ENCODE assay signal across 18 cellular contexts in genomic region chr2:44572196-44572900, GRCh38.
DNase-seq lines count a peak whose midpoint lies in the region; ATAC-seq, FAIRE-seq and TF ChIP-seq lines count a peak whose summit lies in the region.
"Had no signal": no experiment of that assay in that cellular context is flagged by ENCODE, and none has a peak within 500 bp of the region (broad histone marks: within the 10 kb centered on the region; RNA-seq: fewer than 3 reads in every experiment).

No MANE protein-coding gene starts in this region.

- no peaks in the 10 kb centered on the region for H3K36me3 Mint-ChIP-seq in astrocyte (ENCODE audit: low read depth, unreplicated experiment)
- H3K36me3 Mint-ChIP-seq: IgD-negative memory B cell had no signal

- FAIRE-seq in astrocyte (lab: Jason Lieb, UNC), result no peak

- no peak overlapping the region for H2AFZ ChIP-seq in astrocyte (ENCODE audit: low read depth, low read length)

- 80 to 90% (median 83%) methylated on average over 8 of the region's 8 CpGs for WGBS in psoas muscle, 3 donors

- H3K27me3 Mint-ChIP-seq in astrocyte (ENCODE audit: low read depth, unreplicated experiment), result no peaks in the 10 kb centered on the region
- H3K27me3 Mint-ChIP-seq: IgD-negative memory B cell had no signal

- no peaks in the 10 kb centered on the region for H3K4me1 Mint-ChIP-seq in astrocyte (ENCODE audit: low read depth, unreplicated experiment)

- H4K20me1 ChIP-seq in astrocyte (ENCODE audit: insufficient read depth, low read length), result no peaks in the 10 kb centered on the region
- H4K20me1 ChIP-seq: BLaER1 treated with 17β-estradiol and CSF1 and Interleukin-3, amounts not matched to agents 10 nM and 100 nM had no signal

- no peak overlapping the region for H3K4me3 Mint-ChIP-seq in astrocyte (ENCODE audit: unreplicated experiment)
- H3K4me3 Mint-ChIP-seq: IgD-negative memory B cell had no signal

- H3K27me3 ChIP-seq in astrocyte (ENCODE audit: insufficient read depth, low read length) (no peaks in the 10 kb centered on the region), psoas muscle (ENCODE audit: insufficient read depth in 3 of 3, low read length in 2 of 3) (no peaks in the 10 kb centered on the region)
- H3K27me3 ChIP-seq: BLaER1 treated with 17β-estradiol and CSF1 and Interleukin-3, amounts not matched to agents 10 nM and 100 nM; ovary had no signal

- no peaks in the 10 kb centered on the region for H3K36me3 ChIP-seq in astrocyte (ENCODE audit: insufficient read depth, low read length)
- no peaks in the 10 kb centered on the region for H3K36me3 ChIP-seq in psoas muscle (ENCODE audit: insufficient read depth in 1 of 2, low read depth in 1 of 2)
- H3K36me3 ChIP-seq: BLaER1 treated with 17β-estradiol and CSF1 and Interleukin-3, amounts not matched to agents 10 nM and 100 nM; ovary; thoracic aorta had no signal

- H3K27ac ChIP-seq in astrocyte (ENCODE audit: low read depth, low read length), result no peak overlapping the region
- H3K27ac ChIP-seq in psoas muscle, result no peak overlapping the region
- H3K27ac ChIP-seq: BLaER1 treated with 17β-estradiol and CSF1 and Interleukin-3, amounts not matched to agents 10 nM and 100 nM; ovary; thoracic aorta; VCaP had no signal

- H3K4me3 ChIP-seq in astrocyte (ENCODE audit: insufficient read depth, low read depth, low read length) (no peak overlapping the region), psoas muscle (no peak overlapping the region)
- H3K4me3 ChIP-seq: BLaER1 treated with 17β-estradiol and CSF1 and Interleukin-3, amounts not matched to agents 10 nM and 100 nM; mucosa of descending colon; ovary; thoracic aorta had no signal

- TF ChIP-seq CTCF in astrocyte (IDR thresholded peaks at IDR 0.05; ENCODE audit: insufficient read depth, low read depth, low read length), result no peak
- no peak for TF ChIP-seq CTCF in psoas muscle (IDR thresholded peaks at IDR 0.05)

- H3K27ac Mint-ChIP-seq in astrocyte (ENCODE audit: unreplicated experiment), result no peak overlapping the region
- H3K27ac Mint-ChIP-seq: IgD-negative memory B cell had no signal

- H3K9me3 ChIP-seq in astrocyte (ENCODE audit: insufficient read depth, low read depth, low read length) (no peaks in the 10 kb centered on the region), psoas muscle (no peaks in the 10 kb centered on the region)
- H3K9me3 ChIP-seq: BLaER1 treated with 17β-estradiol and CSF1 and Interleukin-3, amounts not matched to agents 10 nM and 100 nM; mucosa of descending colon; ovary; thoracic aorta had no signal

- no peak overlapping the region for H3K9ac ChIP-seq in astrocyte (ENCODE audit: low read length)
- H3K9ac ChIP-seq: BLaER1 treated with 17β-estradiol and CSF1 and Interleukin-3, amounts not matched to agents 10 nM and 100 nM had no signal

- H3K79me2 ChIP-seq in astrocyte (ENCODE audit: insufficient read depth, low read length), result no peaks in the 10 kb centered on the region

- no peaks in the 10 kb centered on the region for H3K9me3 Mint-ChIP-seq in astrocyte (ENCODE audit: unreplicated experiment)
- H3K9me3 Mint-ChIP-seq: IgD-negative memory B cell had no signal

- intact Hi-C loops in psoas muscle (cut with DNase I), result no loop called here

- H3K4me2 ChIP-seq in astrocyte (ENCODE audit: low read length), result no peak overlapping the region
- H3K4me2 ChIP-seq: BLaER1 treated with 17β-estradiol and CSF1 and Interleukin-3, amounts not matched to agents 10 nM and 100 nM had no signal

- peak; percentile 64 for ATAC-seq in GM19351 (IDR thresholded peaks at IDR 0.05; ENCODE audit: unreplicated experiment)
- peak; percentile 75 to 78 (median 75) for ATAC-seq in psoas muscle
- ATAC-seq: mucosa of descending colon had no signal

- DNase-seq in HPDE6-E6E7 (ENCODE audit: extremely low spot score), result peak; percentile 34
- peak; percentile 66 for DNase-seq in astrocyte (ENCODE audit: low read depth)
- no peak for DNase-seq in psoas muscle
- DNase-seq in stimulated activated CD8-positive, alpha-beta memory T cell treated with anti-CD3 and anti-CD28 coated beads, Interleukin-4, amount 100 ng/mL, for 48 hours, result no peak
- DNase-seq in NCI-H128 (lab: John Stamatoyannopoulos, UW; ENCODE audit: unreplicated experiment), result no peak
- no peak for DNase-seq in Ammon's horn (ENCODE audit: low spot score)
- DNase-seq: activated naive CD4-positive, alpha-beta T cell; central memory CD4-positive, alpha-beta T cell; head of caudate nucleus; mucosa of descending colon; NCI-H1105 treated with DMSO at 0.1 percent for 48 hours; NCI-H345; ovary had no signal

- H3K4me1 ChIP-seq in astrocyte (ENCODE audit: insufficient read depth, low read length), result peaks cover 5% of the 10 kb centered on the region
- H3K4me1 ChIP-seq in psoas muscle, result peaks cover 4% of the 10 kb centered on the region

Comparison
In these comparisons a context has a peak if more than half of its experiments do, and no peak if none do; other contexts are left out.
1. DNase-seq: peak in HPDE6-E6E7 (single experiment) and astrocyte (single experiment); none in psoas muscle (0 of 2), stimulated activated CD8-positive, alpha-beta memory T cell treated with anti-CD3 and anti-CD28 coated beads, Interleukin-4, amount 100 ng/mL, for 48 hours (single experiment), NCI-H128 (single experiment) and Ammon's horn (single experiment).